8 cellular contexts compared by ENCODE assay signal in the genomic region with DNA sequence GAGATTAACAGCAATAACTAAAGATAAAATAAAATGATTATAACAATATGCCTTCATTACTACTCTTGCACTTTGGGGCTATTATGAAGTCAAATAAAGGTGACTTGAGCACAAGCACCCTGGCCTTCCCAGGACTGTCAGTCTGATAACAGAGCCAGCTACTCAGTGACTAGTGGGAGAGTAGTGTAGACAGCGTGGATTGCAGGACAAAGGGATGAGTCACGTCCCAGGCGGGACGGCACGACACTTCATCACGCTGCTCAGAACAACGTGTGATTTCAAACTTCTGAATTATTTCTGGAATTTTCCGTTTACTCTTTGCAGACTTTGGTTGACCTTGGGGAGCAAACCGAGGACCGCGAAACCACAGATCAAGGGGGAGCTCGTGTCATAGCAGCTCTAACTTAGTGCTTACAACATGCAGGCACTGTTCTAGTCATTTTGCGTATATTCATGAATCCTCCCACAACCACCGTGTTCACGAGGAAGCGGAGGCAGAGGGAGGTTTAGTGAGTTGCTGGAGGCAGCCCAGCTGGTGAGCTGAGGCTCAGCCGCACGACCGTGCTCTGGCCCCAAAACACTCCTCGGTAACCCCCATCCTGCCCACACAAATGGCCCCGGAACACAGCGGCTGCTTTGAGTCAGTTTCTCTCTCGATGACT. TPM values are rescaled to one million over a fixed set of nuclear protein-coding genes. Genes with fewer than 3 reads are reported as not detected.
DNase-seq lines count a peak whose midpoint lies in the region; ATAC-seq and TF ChIP-seq lines count a peak whose summit lies in the region.
"Not testable (repeated sequence)": the region's sequence is repeated elsewhere in the genome, so short reads cannot be mapped to it uniquely, and the experiment has no call there.

No MANE protein-coding gene starts in this region.

- not testable (repeated sequence) for H3K4me1 ChIP-seq in CD8-positive, alpha-beta T cell (ENCODE audit: insufficient read depth, low read length)

- not testable (repeated sequence) for DNase-seq in CD8-positive, alpha-beta T cell; activated naive CD4-positive, alpha-beta T cell treated with anti-CD3 and anti-CD28 coated beads, Interleukin-2, amount 50 U/mL, for 72 hours (ENCODE audit: low spot score in 2 of 2); memory B cell (ENCODE audit: low spot score in 2 of 2)

- CTCF ChIA-PET in CD8-positive, alpha-beta T cell (lab: Charles Lee) = not testable (repeated sequence)

- POLR2A ChIA-PET in CD8-positive, alpha-beta T cell (lab: Charles Lee) = not testable (repeated sequence)

- not testable (repeated sequence) for H3K27ac ChIP-seq in CD8-positive, alpha-beta T cell (ENCODE audit: low read depth, low read length)

- H3K27ac Mint-ChIP-seq in CD8-positive, alpha-beta T cell; activated naive CD4-positive, alpha-beta T cell treated with anti-CD3 and anti-CD28 coated beads, Interleukin-2, amount 50 U/mL, for 72 hours; memory B cell: not testable (repeated sequence)

- not testable (repeated sequence) for H3K4me3 Mint-ChIP-seq in CD8-positive, alpha-beta T cell; memory B cell

- not testable (repeated sequence) for H3K27me3 ChIP-seq in CD8-positive, alpha-beta T cell (ENCODE audit: insufficient read depth, low read length)

- H3K4me1 Mint-ChIP-seq in CD8-positive, alpha-beta T cell (ENCODE audit: low read depth); memory B cell: not testable (repeated sequence)

- peak; percentile 23 for ATAC-seq in CD8-positive, alpha-beta T cell
- ATAC-seq in GM19035 (IDR thresholded peaks at IDR 0.05; ENCODE audit: unreplicated experiment) = peak; percentile 68
- peak; percentile 53 for ATAC-seq in GM21526 (IDR thresholded peaks at IDR 0.05; ENCODE audit: low FRiP score, unreplicated experiment)
- ATAC-seq in HG02763 (IDR thresholded peaks at IDR 0.05; ENCODE audit: unreplicated experiment) = peak; percentile 72
- ATAC-seq in HG03108 (IDR thresholded peaks at IDR 0.05; ENCODE audit: unreplicated experiment) = peak; percentile 63
- ATAC-seq in HG03565 (IDR thresholded peaks at IDR 0.05; ENCODE audit: unreplicated experiment) = peak; percentile 66
- ATAC-seq in activated naive CD4-positive, alpha-beta T cell treated with anti-CD3 and anti-CD28 coated beads, Interleukin-2, amount 50 U/mL, for 72 hours = peak; percentile 77 to 82
- ATAC-seq in memory B cell (ENCODE audit: low read depth) = peak; percentile 6

- H3K4me3 ChIP-seq in CD8-positive, alpha-beta T cell (ENCODE audit: low read depth, low read length) = not testable (repeated sequence)

- not testable (repeated sequence) for TF ChIP-seq CTCF in CD8-positive, alpha-beta T cell (IDR thresholded peaks at IDR 0.05)

- intact Hi-C loops in CD8-positive, alpha-beta T cell (cut with DNase I, micrococcal nuclease) = not testable (repeated sequence)

- not testable (repeated sequence) for H3K9me3 Mint-ChIP-seq in CD8-positive, alpha-beta T cell; activated naive CD4-positive, alpha-beta T cell treated with anti-CD3 and anti-CD28 coated beads, Interleukin-2, amount 50 U/mL, for 72 hours; memory B cell

- not testable (repeated sequence) for H3K36me3 Mint-ChIP-seq in CD8-positive, alpha-beta T cell; activated naive CD4-positive, alpha-beta T cell treated with anti-CD3 and anti-CD28 coated beads, Interleukin-2, amount 50 U/mL, for 72 hours; memory B cell

- H3K36me3 ChIP-seq in CD8-positive, alpha-beta T cell (ENCODE audit: insufficient read depth, low read length) = not testable (repeated sequence)

- H3K9me3 ChIP-seq in CD8-positive, alpha-beta T cell (ENCODE audit: low read length) = not testable (repeated sequence)

- not testable (repeated sequence) for H3K27me3 Mint-ChIP-seq in CD8-positive, alpha-beta T cell (ENCODE audit: low read depth); memory B cell

RNA-seq across cellular contexts. Expression of a gene that starts 32.9 kb away (rescaled TPM):
- total RNA-seq in CD8-positive, alpha-beta T cell = 10 to 100 TPM; 46.9 to 50.9 TPM
- 10 to 100 TPM in 1 of 2 donors, 1 to 10 TPM in 1; 8.9 to 11.3 TPM for total RNA-seq in activated naive CD4-positive, alpha-beta T cell treated with anti-CD3 and anti-CD28 coated beads, Interleukin-2, amount 50 U/mL, for 72 hours

RNA-seq across cellular contexts. Expression of a gene that starts 51.7 kb away (rescaled TPM):
- 10 to 100 TPM; 18.0 to 20.1 TPM for total RNA-seq in CD8-positive, alpha-beta T cell
- 10 to 100 TPM; 47.1 to 65.3 TPM for total RNA-seq in activated naive CD4-positive, alpha-beta T cell treated with anti-CD3 and anti-CD28 coated beads, Interleukin-2, amount 50 U/mL, for 72 hours

Comparison
In these comparisons a context has a peak if more than half of its experiments do, and no peak if none do; other contexts are left out.
1. ATAC-seq: peak in every context shown above with its lines; median percentile 80 in activated naive CD4-positive, alpha-beta T cell treated with anti-CD3 and anti-CD28 coated beads, Interleukin-2, amount 50 U/mL, for 72 hours; 72 in HG02763; 68 in GM19035; 66 in HG03565; 63 in HG03108; 53 in GM21526; 23 in CD8-positive, alpha-beta T cell; 6 in memory B cell.